8 cellular contexts compared by ENCODE assay signal in the genomic region with DNA sequence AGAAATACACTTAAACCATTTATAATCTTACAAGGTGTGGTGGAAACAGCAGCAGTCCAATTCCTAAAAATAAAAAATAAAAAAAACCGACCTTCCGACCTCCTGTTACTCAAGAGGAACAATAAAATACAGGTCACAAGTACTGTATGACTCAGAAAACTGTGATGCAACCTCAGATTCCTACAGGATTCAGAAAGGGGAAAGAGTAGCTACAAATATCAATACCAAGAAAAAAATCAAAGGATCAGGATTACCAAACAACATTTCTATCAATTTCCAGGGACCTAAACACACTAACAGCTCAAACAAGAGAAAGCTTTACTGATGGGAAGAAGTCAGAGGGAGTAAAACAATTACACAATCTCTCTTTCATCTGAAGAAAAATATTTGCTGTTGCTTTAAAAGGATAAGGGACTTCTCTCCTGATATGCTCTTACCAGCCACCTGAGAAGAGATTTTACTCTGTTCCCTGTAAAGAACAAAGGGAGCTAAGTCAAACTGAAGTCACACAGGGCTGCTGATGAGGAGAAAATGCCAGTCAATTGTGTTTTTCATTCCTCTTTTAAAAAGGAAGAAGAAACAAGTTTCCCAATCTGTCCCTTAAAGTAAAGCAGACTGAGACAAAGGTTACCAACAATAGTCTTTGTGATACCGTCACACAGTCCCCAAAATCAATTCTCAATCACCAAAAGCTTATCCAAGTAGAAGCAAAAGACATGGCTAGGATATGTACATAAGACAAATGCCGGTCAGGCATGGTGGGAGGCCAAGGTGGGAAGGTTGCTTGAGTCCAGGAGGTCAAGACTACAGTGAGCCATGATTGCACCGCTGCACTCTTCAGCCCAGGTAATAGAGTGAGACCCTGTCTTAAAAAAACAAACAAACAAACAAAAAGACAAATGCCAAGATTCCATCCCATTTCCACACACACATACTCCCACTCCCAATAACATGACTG. TPM values are rescaled to one million over a fixed set of nuclear protein-coding genes. Genes with fewer than 3 reads are reported as not detected.
A peak's percentile ranks its signal among the peaks of the same experiment; 100 is the strongest.
DNase-seq lines count a peak whose midpoint lies in the region; ATAC-seq lines count a peak whose summit lies in the region.

No MANE protein-coding gene starts in this region.

- no peaks in the 10 kb centered on the region for H3K27me3 Mint-ChIP-seq in activated T-helper 17 cell treated with anti-CD3 and anti-CD28 coated beads, Interleukin-2, amount 50 U/mL, for 72 hours
- H3K27me3 Mint-ChIP-seq in stimulated activated memory B cell treated with anti-CD40 and anti-IgM and Interleukin-4, amounts not matched to agents 10 μg/mL and 1 μg/mL and 100 μg/mL, for 72 hours, result no peaks in the 10 kb centered on the region

- H3K27ac Mint-ChIP-seq in activated T-helper 17 cell treated with anti-CD3 and anti-CD28 coated beads, Interleukin-2, amount 50 U/mL, for 72 hours, result peak overlapping the region; percentile 15
- H3K27ac Mint-ChIP-seq in stimulated activated memory B cell treated with anti-CD40 and anti-IgM and Interleukin-4, amounts not matched to agents 10 μg/mL and 1 μg/mL and 100 μg/mL, for 72 hours, result peak overlapping the region; percentile 58

- no peaks in the 10 kb centered on the region for H3K9me3 Mint-ChIP-seq in activated T-helper 17 cell treated with anti-CD3 and anti-CD28 coated beads, Interleukin-2, amount 50 U/mL, for 72 hours
- H3K9me3 Mint-ChIP-seq in stimulated activated memory B cell treated with anti-CD40 and anti-IgM and Interleukin-4, amounts not matched to agents 10 μg/mL and 1 μg/mL and 100 μg/mL, for 72 hours, result no peaks in the 10 kb centered on the region

- H3K9me3 ChIP-seq in right cardiac atrium (ENCODE audit: control insufficient read depth, low read length), result no peaks in the 10 kb centered on the region

- intact Hi-C loops in right cardiac atrium (cut with DNase I), result no loop called here

- no peaks in the 10 kb centered on the region for H3K36me3 Mint-ChIP-seq in activated T-helper 17 cell treated with anti-CD3 and anti-CD28 coated beads, Interleukin-2, amount 50 U/mL, for 72 hours (ENCODE audit: low read depth)
- H3K36me3 Mint-ChIP-seq in stimulated activated memory B cell treated with anti-CD40 and anti-IgM and Interleukin-4, amounts not matched to agents 10 μg/mL and 1 μg/mL and 100 μg/mL, for 72 hours, result peaks cover 9% of the 10 kb centered on the region

- peaks cover 8% of the 10 kb centered on the region for H3K4me1 ChIP-seq in right cardiac atrium (ENCODE audit: control insufficient read depth, insufficient read depth, low read length)

- ATAC-seq in HG03196 (IDR thresholded peaks at IDR 0.05; ENCODE audit: unreplicated experiment) (peak; percentile 8), right cardiac atrium (peak; percentile 70 to 85)
- ATAC-seq in activated T-helper 17 cell treated with anti-CD3 and anti-CD28 coated beads, Interleukin-2, amount 50 U/mL, for 72 hours (replicated peaks), result peak; percentile 25
- no peak for ATAC-seq in stimulated activated memory B cell treated with anti-CD40 and anti-IgM and Interleukin-4, amounts not matched to agents 10 μg/mL and 1 μg/mL and 100 μg/mL, for 72 hours

- H3K4me3 ChIP-seq in right cardiac atrium (ENCODE audit: low read length), result no peak overlapping the region

- WGBS in right cardiac atrium, result 65% methylated on average over 5 of the region's 5 CpGs

- peak overlapping the region; percentile 76 for H3K27ac ChIP-seq in right cardiac atrium (ENCODE audit: low read length)

- no peaks in the 10 kb centered on the region for H3K27me3 ChIP-seq in right cardiac atrium (ENCODE audit: control insufficient read depth, insufficient read depth)

- peaks cover 38% of the 10 kb centered on the region for H3K4me1 Mint-ChIP-seq in activated T-helper 17 cell treated with anti-CD3 and anti-CD28 coated beads, Interleukin-2, amount 50 U/mL, for 72 hours
- H3K4me1 Mint-ChIP-seq in stimulated activated memory B cell treated with anti-CD40 and anti-IgM and Interleukin-4, amounts not matched to agents 10 μg/mL and 1 μg/mL and 100 μg/mL, for 72 hours, result peaks cover 29% of the 10 kb centered on the region

- DNase-seq in A172 (ENCODE audit: low spot score), result peak; percentile 82
- DNase-seq in right cardiac atrium, result no peak
- DNase-seq in UCSD-AML1 (lab: John Stamatoyannopoulos, UW; ENCODE audit: unreplicated experiment), result no peak
- DNase-seq in SK-N-DZ (ENCODE audit: low spot score), result no peak
- no peak for DNase-seq in amygdala (lab: John Stamatoyannopoulos, UW)

- H3K4me3 Mint-ChIP-seq in activated T-helper 17 cell treated with anti-CD3 and anti-CD28 coated beads, Interleukin-2, amount 50 U/mL, for 72 hours, result peak overlapping the region; percentile 48
- no peak overlapping the region for H3K4me3 Mint-ChIP-seq in stimulated activated memory B cell treated with anti-CD40 and anti-IgM and Interleukin-4, amounts not matched to agents 10 μg/mL and 1 μg/mL and 100 μg/mL, for 72 hours

RNA-seq across cellular contexts. Expression of a gene that starts 39.3 kb away (rescaled TPM):
- total RNA-seq in A172 (2014; rRNA removed; shearing (Covaris generic)), result 27.3 and 44.3 TPM in 2 replicates
- 10 to 100 TPM; 28.2 to 30.3 TPM for total RNA-seq in activated T-helper 17 cell treated with anti-CD3 and anti-CD28 coated beads, Interleukin-2, amount 50 U/mL, for 72 hours
- 10 to 100 TPM; 19.4 to 23.6 (median 20.4) TPM for total RNA-seq in right cardiac atrium
- polyA plus RNA-seq in right cardiac atrium, result 8.1 TPM
- 18.9 and 20.4 TPM in 2 replicates for polyA plus RNA-seq in SK-N-DZ (2014; cell fraction: cytosol; rRNA removed)
- 8.0 and 13.1 TPM in 2 replicates for polyA plus RNA-seq in SK-N-DZ (2014; cell fraction: nucleus; rRNA removed)
